ENCODE assay signal across 11 cellular contexts in the genomic region with DNA sequence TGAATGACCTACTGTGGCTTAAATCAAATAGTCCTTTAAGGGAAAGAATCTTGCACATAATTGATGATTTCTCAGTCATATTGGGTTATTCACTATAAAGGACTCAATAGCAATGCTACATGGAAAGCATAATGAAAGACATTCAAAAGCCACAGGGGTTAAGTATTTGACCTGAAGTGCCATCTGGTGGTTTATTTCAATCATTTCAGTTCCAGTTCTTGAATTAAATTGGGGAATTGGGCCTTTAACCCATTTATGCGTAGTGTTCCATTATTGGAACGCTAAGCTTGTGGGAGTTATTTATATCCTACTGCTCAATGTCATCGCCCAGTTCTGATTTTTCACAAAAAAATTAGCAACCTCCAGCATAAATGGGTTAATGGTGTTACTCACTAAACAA. TPM values are rescaled to one million over a fixed set of nuclear protein-coding genes. Genes with fewer than 3 reads are reported as not detected.
DNase-seq lines count a peak whose midpoint lies in the region; ATAC-seq and TF ChIP-seq lines count a peak whose summit lies in the region.
"Had no signal": no experiment of that assay in that cellular context is flagged by ENCODE, and none has a peak within 500 bp of the region (broad histone marks: within the 10 kb centered on the region; RNA-seq: fewer than 3 reads in every experiment).

No MANE protein-coding gene starts in this region.

- peak; percentile 30 for DNase-seq in COLO829 (ENCODE audit: low spot score)
- DNase-seq in H9 = no peak
- DNase-seq in RWPE2 (ENCODE audit: low spot score) = no peak
- peak; percentile 20 for DNase-seq in kidney tubule cell (ENCODE audit: low spot score)
- DNase-seq in tibial nerve (ENCODE audit: low spot score in 2 of 2) = no peak
- DNase-seq: caudate nucleus had no signal

- H4K20me1 ChIP-seq in H9 (ENCODE audit: control insufficient read depth, insufficient read depth, insufficient read length) = no peaks in the 10 kb centered on the region

- TF ChIP-seq POLR2A in tibial nerve (IDR thresholded peaks at IDR 0.05) = no peak

- H3K18ac ChIP-seq in H9 (ENCODE audit: insufficient read length, low read depth, low read length) = no peak overlapping the region

- no peak for TF ChIP-seq EP300 in tibial nerve (IDR thresholded peaks at IDR 0.05)

- H3K27me3 Mint-ChIP-seq in H9 (ENCODE audit: low read depth) = no peaks in the 10 kb centered on the region

- H3K27ac Mint-ChIP-seq in H9 = no peak overlapping the region
- H3K27ac Mint-ChIP-seq: T-helper 1 cell treated with Interleukin-12 subunit alpha and Interleukin-12 subunit beta and Interleukin-4 antibody, amounts not matched to agents 30 μg/mL and 1 μg/mL, for 36 hours had no signal

- no peak overlapping the region for H3K4me3 Mint-ChIP-seq in H9
- H3K4me3 Mint-ChIP-seq: T-helper 1 cell treated with Interleukin-12 subunit alpha and Interleukin-12 subunit beta and Interleukin-4 antibody, amounts not matched to agents 30 μg/mL and 1 μg/mL, for 36 hours had no signal

- H3K4me1 Mint-ChIP-seq in H9 = peaks cover 7 to 13% of the 10 kb centered on the region in 2 experiments

- H3K27ac ChIP-seq in H9 (ENCODE audit: insufficient read length, low read depth, low read length) = no peak overlapping the region
- H3K27ac ChIP-seq in RWPE2 (ENCODE audit: poor library complexity, severe bottlenecking) = no peak overlapping the region
- H3K27ac ChIP-seq in tibial nerve = no peak overlapping the region

- H3K9me3 ChIP-seq in H9 (ENCODE audit: control insufficient read depth, low read depth, low read length) (no peaks in the 10 kb centered on the region), RWPE2 (ENCODE audit: severe bottlenecking) (no peaks in the 10 kb centered on the region), tibial nerve (no peaks in the 10 kb centered on the region)

- H3K36me3 ChIP-seq in RWPE2 (ENCODE audit: low read depth) (no peaks in the 10 kb centered on the region), tibial nerve (no peaks in the 10 kb centered on the region)

- H3K4me1 ChIP-seq in H9 (ENCODE audit: insufficient read depth, low read length) (no peaks in the 10 kb centered on the region; the same call in 1 of the 2 replicates), RWPE2 (ENCODE audit: insufficient read depth, poor library complexity, severe bottlenecking) (no peaks in the 10 kb centered on the region), tibial nerve (no peaks in the 10 kb centered on the region)

- no peak overlapping the region for H2AFZ ChIP-seq in H9 (ENCODE audit: low read length)

- H4K8ac ChIP-seq in H9 (replicated peaks; ENCODE audit: insufficient read length, low read depth, low read length) = no peak overlapping the region

- peak; percentile 51 for TF ChIP-seq CTCF in H9 (conservative IDR thresholded peaks at IDR 0.05)
- TF ChIP-seq CTCF in RWPE2 (IDR thresholded peaks at IDR 0.05; ENCODE audit: poor library complexity, severe bottlenecking) = peak; percentile 43
- peak in 2 of 5 experiments; percentile 14 to 20 for TF ChIP-seq CTCF in tibial nerve (IDR thresholded peaks at IDR 0.05)

- H3K79me1 ChIP-seq in H9 (ENCODE audit: insufficient read depth, low read depth, low read length, poor library complexity, severe bottlenecking) = no peaks in the 10 kb centered on the region

- H3K56ac ChIP-seq in H9 (ENCODE audit: insufficient read length, low read depth, low read length) = no peak overlapping the region

- H2BK20ac ChIP-seq in H9 (ENCODE audit: low read depth, low read length, poor library complexity, severe bottlenecking) = no peak overlapping the region

- H2BK15ac ChIP-seq in H9 (ENCODE audit: low read depth, low read length) = no peak overlapping the region

- WGBS in H9 (ENCODE audit: extremely low coverage, insufficient read length, low lambda C conversion rate) = no CpG with 5 or more reads among the region's 3 CpGs
- 51 to 64% methylated on average over 3 of the region's 3 CpGs for WGBS in tibial nerve, 2 donors

- H4K91ac ChIP-seq in H9 (ENCODE audit: insufficient read length, low read depth, low read length) = no peak overlapping the region

- no peaks in the 10 kb centered on the region for H3K23me2 ChIP-seq in H9 (ENCODE audit: insufficient read length, low read depth, low read length, poor library complexity, severe bottlenecking)

- H2BK120ac ChIP-seq in H9 (ENCODE audit: low read depth, low read length, poor library complexity, severe bottlenecking) = no peak overlapping the region

- no peak overlapping the region for H3K4ac ChIP-seq in H9 (ENCODE audit: low read depth, low read length)

- no peak overlapping the region for H2AK5ac ChIP-seq in H9 (ENCODE audit: insufficient read length, low read length)

- H3K79me2 ChIP-seq in H9 (ENCODE audit: insufficient read depth, low read length) = no peaks in the 10 kb centered on the region

- H3K9me3 Mint-ChIP-seq in H9 = no peaks in the 10 kb centered on the region
- H3K9me3 Mint-ChIP-seq: T-helper 1 cell treated with Interleukin-12 subunit alpha and Interleukin-12 subunit beta and Interleukin-4 antibody, amounts not matched to agents 30 μg/mL and 1 μg/mL, for 36 hours had no signal

- H4K5ac ChIP-seq in H9 (ENCODE audit: insufficient read length, low read depth, low read length) = no peak overlapping the region

- H3K4me3 ChIP-seq in RWPE2 (ENCODE audit: severe bottlenecking) = no peak overlapping the region
- H3K4me3 ChIP-seq in tibial nerve = no peak overlapping the region

- H3K36me3 Mint-ChIP-seq in H9 (ENCODE audit: insufficient read depth in 1 of 3, low read depth in 3 of 3) = no peaks in the 10 kb centered on the region

- no peak overlapping the region for H3K23ac ChIP-seq in H9 (ENCODE audit: insufficient read length, low read depth, low read length)

- H2BK5ac ChIP-seq in H9 (ENCODE audit: insufficient read length, low read length) = no peak overlapping the region

- H2BK12ac ChIP-seq in H9 (ENCODE audit: insufficient read length, low read depth, low read length) = no peak overlapping the region

- no peaks in the 10 kb centered on the region for H3K27me3 ChIP-seq in H9 (ENCODE audit: insufficient read depth, low read length)
- H3K27me3 ChIP-seq in RWPE2 (ENCODE audit: insufficient read depth, poor library complexity, severe bottlenecking) = no peaks in the 10 kb centered on the region
- no peaks in the 10 kb centered on the region for H3K27me3 ChIP-seq in tibial nerve

- ATAC-seq in RWPE2 (ENCODE audit: low read depth) (no peak), HG03045 (IDR thresholded peaks at IDR 0.05; ENCODE audit: unreplicated experiment) (no peak), GM19351 (IDR thresholded peaks at IDR 0.05; ENCODE audit: unreplicated experiment) (no peak), HG03108 (IDR thresholded peaks at IDR 0.05; ENCODE audit: unreplicated experiment) (no peak)

- no peak overlapping the region for H3K4me2 ChIP-seq in H9 (ENCODE audit: insufficient read depth, insufficient read length, low read length)

- H3K14ac ChIP-seq in H9 (ENCODE audit: insufficient read depth, low read length) = no peak overlapping the region

- H3K9ac ChIP-seq in H9 (ENCODE audit: extremely low read depth, insufficient read length, low read length) = no peak overlapping the region

- H3T11ph ChIP-seq in H9 (ENCODE audit: low read length) = no peak overlapping the region

RNA-seq across cellular contexts. Expression of gene C12orf71, which starts 41.3 kb away (rescaled TPM):
- total RNA-seq in H9 (2021) (not detected in 2 replicates), tibial nerve (not detected)
- total RNA-seq: mononuclear cell had no signal

Comparison
In these comparisons a context has a peak if more than half of its experiments do, and no peak if none do; other contexts are left out.
1. DNase-seq: peak in COLO829 (single experiment) and kidney tubule cell (single experiment); none in H9 (single experiment), RWPE2 (single experiment) and tibial nerve (0 of 2).